Comparison of ENCODE assay signal across 8 cellular contexts in the genomic region with DNA sequence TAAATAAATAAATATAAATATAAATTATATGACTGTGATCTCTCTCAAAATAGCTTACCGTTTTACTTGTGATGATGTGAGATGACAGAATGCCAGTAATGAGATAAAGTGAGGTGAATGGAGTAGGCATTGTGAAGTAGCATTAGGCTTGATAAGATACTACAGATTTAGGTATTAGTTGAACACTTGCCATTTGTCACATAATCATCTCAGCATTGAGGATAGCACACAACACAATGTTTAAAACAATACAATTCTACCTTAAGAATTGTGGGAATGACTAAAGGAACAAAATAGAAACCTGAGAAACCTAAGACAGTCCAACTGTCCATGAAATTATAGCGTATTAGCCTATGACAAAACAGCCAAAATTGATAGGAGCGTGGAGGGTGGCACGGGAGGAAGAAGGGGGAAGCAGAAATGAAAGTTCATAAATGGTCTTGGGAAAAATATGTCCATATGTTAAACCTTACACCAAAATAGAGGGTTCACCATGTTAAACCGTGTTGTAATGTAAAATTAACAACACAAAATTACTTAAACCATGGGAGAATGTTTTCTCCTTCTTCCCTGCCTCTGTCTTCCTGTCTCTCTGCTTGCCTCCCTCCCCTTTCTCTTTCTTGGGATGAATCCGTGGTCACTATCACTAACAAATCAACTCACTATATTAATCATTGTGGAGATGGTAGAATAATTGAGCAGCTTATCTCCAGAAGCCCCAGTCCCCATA. TPM values are rescaled to one million over a fixed set of nuclear protein-coding genes. Genes with fewer than 3 reads are reported as not detected.
A peak's percentile ranks its signal among the peaks of the same experiment; 100 is the strongest.
DNase-seq lines count a peak whose midpoint lies in the region; ATAC-seq and TF ChIP-seq lines count a peak whose summit lies in the region.

No MANE protein-coding gene starts in this region.

- no peaks in the 10 kb centered on the region for H3K27me3 ChIP-seq in left ventricle myocardium inferior (ENCODE audit: low read depth)
- no peaks in the 10 kb centered on the region for H3K27me3 ChIP-seq in iPS-15b (ENCODE audit: control insufficient read depth, insufficient read depth, low read length)

- H3K27ac Mint-ChIP-seq in activated CD4-positive, alpha-beta memory T cell treated with anti-CD3 and anti-CD28 coated beads, Interleukin-2, amount 10 ng/mL, durations not matched to agents 7 days and 5 days = peak overlapping the region; percentile 99
- peak overlapping the region; percentile 99 for H3K27ac Mint-ChIP-seq in stimulated activated naive B cell treated with anti-CD40 and anti-IgM and Interleukin-4, amounts not matched to agents 10 μg/mL and 1 μg/mL and 100 μg/mL, for 72 hours

- no peaks in the 10 kb centered on the region for H3K27me3 Mint-ChIP-seq in activated CD4-positive, alpha-beta memory T cell treated with anti-CD3 and anti-CD28 coated beads, Interleukin-2, amount 10 ng/mL, durations not matched to agents 7 days and 5 days
- peaks cover 0 to 13% of the 10 kb centered on the region in 2 donors for H3K27me3 Mint-ChIP-seq in stimulated activated naive B cell treated with anti-CD40 and anti-IgM and Interleukin-4, amounts not matched to agents 10 μg/mL and 1 μg/mL and 100 μg/mL, for 72 hours

- H3K36me3 ChIP-seq in left ventricle myocardium inferior = no peaks in the 10 kb centered on the region
- no peaks in the 10 kb centered on the region for H3K36me3 ChIP-seq in iPS-15b (ENCODE audit: control insufficient read depth, insufficient read depth, low read length)

- no peak for DNase-seq in left ventricle myocardium inferior
- DNase-seq in left ventricle myocardium superior = no peak
- no peak for DNase-seq in activated CD4-positive, alpha-beta memory T cell treated with anti-CD3 and anti-CD28 coated beads, Interleukin-2, amount 10 ng/mL, durations not matched to agents 7 days and 5 days
- DNase-seq in stimulated activated naive B cell treated with anti-CD40 and anti-IgM and Interleukin-4, amounts not matched to agents 10 μg/mL and 1 μg/mL and 100 μg/mL, for 72 hours = no peak
- no peak for DNase-seq in globus pallidus (ENCODE audit: low spot score)

- H3K9ac ChIP-seq in iPS-15b (ENCODE audit: low read depth, low read length) = peak overlapping the region; percentile 94

- peak overlapping the region; percentile 91 for H3K27ac ChIP-seq in left ventricle myocardium inferior (replicated peaks)

- POLR2A ChIA-PET in activated CD4-positive, alpha-beta memory T cell treated with anti-CD3 and anti-CD28 coated beads, Interleukin-2, amount 10 ng/mL, durations not matched to agents 7 days and 5 days (lab: Charles Lee) = interaction anchor here (0.8 to 16.9 kb wide), 10 partner anchors 9 to 180 kb away, joined by 3 to 2531 read pairs (median 86); a partner anchor contains a TSS

- H3K4me1 Mint-ChIP-seq in activated CD4-positive, alpha-beta memory T cell treated with anti-CD3 and anti-CD28 coated beads, Interleukin-2, amount 10 ng/mL, durations not matched to agents 7 days and 5 days = peaks cover 37% of the 10 kb centered on the region
- peaks cover 20 to 35% of the 10 kb centered on the region in 2 donors for H3K4me1 Mint-ChIP-seq in stimulated activated naive B cell treated with anti-CD40 and anti-IgM and Interleukin-4, amounts not matched to agents 10 μg/mL and 1 μg/mL and 100 μg/mL, for 72 hours

- ATAC-seq in left ventricle myocardium superior = no peak
- no peak for ATAC-seq in stimulated activated naive B cell treated with anti-CD40 and anti-IgM and Interleukin-4, amounts not matched to agents 10 μg/mL and 1 μg/mL and 100 μg/mL, for 72 hours (replicated peaks)
- ATAC-seq in HG03457 (IDR thresholded peaks at IDR 0.05; ENCODE audit: unreplicated experiment) = no peak
- ATAC-seq in GM18519 (IDR thresholded peaks at IDR 0.05; ENCODE audit: low FRiP score, unreplicated experiment) = no peak

- no peaks in the 10 kb centered on the region for H3K9me3 Mint-ChIP-seq in activated CD4-positive, alpha-beta memory T cell treated with anti-CD3 and anti-CD28 coated beads, Interleukin-2, amount 10 ng/mL, durations not matched to agents 7 days and 5 days
- no peaks in the 10 kb centered on the region for H3K9me3 Mint-ChIP-seq in stimulated activated naive B cell treated with anti-CD40 and anti-IgM and Interleukin-4, amounts not matched to agents 10 μg/mL and 1 μg/mL and 100 μg/mL, for 72 hours

- H3K4me3 Mint-ChIP-seq in activated CD4-positive, alpha-beta memory T cell treated with anti-CD3 and anti-CD28 coated beads, Interleukin-2, amount 10 ng/mL, durations not matched to agents 7 days and 5 days = peak overlapping the region; percentile 83
- peak overlapping the region; percentile 87 to 92 for H3K4me3 Mint-ChIP-seq in stimulated activated naive B cell treated with anti-CD40 and anti-IgM and Interleukin-4, amounts not matched to agents 10 μg/mL and 1 μg/mL and 100 μg/mL, for 72 hours

- no peaks in the 10 kb centered on the region for H3K9me3 ChIP-seq in left ventricle myocardium inferior (replicated peaks)
- H3K9me3 ChIP-seq in iPS-15b (ENCODE audit: control insufficient read depth, insufficient read depth, low read length) = no peaks in the 10 kb centered on the region

- CTCF ChIA-PET in activated CD4-positive, alpha-beta memory T cell treated with anti-CD3 and anti-CD28 coated beads, Interleukin-2, amount 10 ng/mL, durations not matched to agents 7 days and 5 days (lab: Charles Lee) = interaction anchor here (3.5 kb wide), 1 partner anchor 28 kb away, joined by 15 read pairs; no protein-coding TSS in a partner anchor

- H3K36me3 Mint-ChIP-seq in activated CD4-positive, alpha-beta memory T cell treated with anti-CD3 and anti-CD28 coated beads, Interleukin-2, amount 10 ng/mL, durations not matched to agents 7 days and 5 days (ENCODE audit: low read depth) = peaks cover 10% of the 10 kb centered on the region
- H3K36me3 Mint-ChIP-seq in stimulated activated naive B cell treated with anti-CD40 and anti-IgM and Interleukin-4, amounts not matched to agents 10 μg/mL and 1 μg/mL and 100 μg/mL, for 72 hours = peaks cover 9 to 15% of the 10 kb centered on the region in 2 donors

- TF ChIP-seq CTCF in left ventricle myocardium inferior (IDR thresholded peaks at IDR 0.05; ENCODE audit: borderline replicate concordance) = no peak

- peak overlapping the region; percentile 78 for H3K4me3 ChIP-seq in left ventricle myocardium inferior
- H3K4me3 ChIP-seq in iPS-15b (ENCODE audit: low read depth, low read length) = peak overlapping the region; percentile 80

- intact Hi-C loops in left ventricle myocardium inferior (cut with micrococcal nuclease) = no loop called here
- intact Hi-C loops in left ventricle myocardium superior (cut with micrococcal nuclease) = no loop called here

- H3K4me1 ChIP-seq in left ventricle myocardium inferior (peaks cover 28% of the 10 kb centered on the region), iPS-15b (ENCODE audit: control insufficient read depth, insufficient read depth, low read length) (peaks cover 8% of the 10 kb centered on the region)

RNA-seq across cellular contexts. Expression of gene HFE, which starts 33.1 kb away (rescaled TPM):
- total RNA-seq in left ventricle myocardium inferior (3.4 TPM), left ventricle myocardium superior (4.5 TPM)
- total RNA-seq in activated CD4-positive, alpha-beta memory T cell treated with anti-CD3 and anti-CD28 coated beads, Interleukin-2, amount 10 ng/mL, durations not matched to agents 7 days and 5 days = 1 to 10 TPM; 3.1 to 3.4 TPM
